ENCODE assay signal across 1 cellular context in the genomic region with DNA sequence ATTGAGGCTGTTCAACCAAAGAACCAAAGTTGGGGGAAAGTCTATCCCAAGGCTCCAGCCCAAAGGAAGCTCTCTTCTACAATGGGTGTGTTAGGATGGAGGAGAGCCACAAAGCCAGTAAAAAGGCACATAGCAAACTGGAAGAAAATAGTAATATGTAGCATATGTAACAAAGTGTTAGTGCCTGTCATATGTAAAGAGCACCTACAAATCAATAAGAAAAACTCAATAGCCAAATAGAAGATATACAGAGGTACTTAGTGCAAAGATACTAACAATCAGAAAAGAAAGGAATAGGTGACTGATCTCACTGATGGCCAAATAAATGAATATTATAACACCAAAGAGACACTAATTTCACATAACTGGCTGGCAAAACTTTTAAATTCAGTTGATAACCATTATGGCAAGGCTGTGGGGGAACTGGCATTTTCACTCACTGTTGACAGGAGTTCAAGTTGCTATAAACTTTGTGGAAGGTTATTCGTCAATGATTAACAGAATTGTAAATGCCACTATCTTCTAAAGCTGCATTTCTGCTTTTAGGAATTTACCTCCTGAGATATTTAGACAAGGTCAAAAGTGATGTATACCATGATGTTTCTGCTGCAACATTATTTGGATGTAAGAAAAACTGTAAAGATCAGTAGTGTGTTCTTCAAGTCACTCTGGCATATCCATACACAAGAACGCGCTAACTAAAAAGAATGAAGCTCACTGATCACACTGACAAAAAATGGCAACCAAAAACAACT.
TF ChIP-seq lines count a peak whose summit lies in the region.

No MANE protein-coding gene starts in this region.

TF ChIP-seq in GM23338, 12 proteins besides CTCF, POLR2A, EP300 and RAD21 (continued from another document):
- TF ChIP-seq, protein P1, sequence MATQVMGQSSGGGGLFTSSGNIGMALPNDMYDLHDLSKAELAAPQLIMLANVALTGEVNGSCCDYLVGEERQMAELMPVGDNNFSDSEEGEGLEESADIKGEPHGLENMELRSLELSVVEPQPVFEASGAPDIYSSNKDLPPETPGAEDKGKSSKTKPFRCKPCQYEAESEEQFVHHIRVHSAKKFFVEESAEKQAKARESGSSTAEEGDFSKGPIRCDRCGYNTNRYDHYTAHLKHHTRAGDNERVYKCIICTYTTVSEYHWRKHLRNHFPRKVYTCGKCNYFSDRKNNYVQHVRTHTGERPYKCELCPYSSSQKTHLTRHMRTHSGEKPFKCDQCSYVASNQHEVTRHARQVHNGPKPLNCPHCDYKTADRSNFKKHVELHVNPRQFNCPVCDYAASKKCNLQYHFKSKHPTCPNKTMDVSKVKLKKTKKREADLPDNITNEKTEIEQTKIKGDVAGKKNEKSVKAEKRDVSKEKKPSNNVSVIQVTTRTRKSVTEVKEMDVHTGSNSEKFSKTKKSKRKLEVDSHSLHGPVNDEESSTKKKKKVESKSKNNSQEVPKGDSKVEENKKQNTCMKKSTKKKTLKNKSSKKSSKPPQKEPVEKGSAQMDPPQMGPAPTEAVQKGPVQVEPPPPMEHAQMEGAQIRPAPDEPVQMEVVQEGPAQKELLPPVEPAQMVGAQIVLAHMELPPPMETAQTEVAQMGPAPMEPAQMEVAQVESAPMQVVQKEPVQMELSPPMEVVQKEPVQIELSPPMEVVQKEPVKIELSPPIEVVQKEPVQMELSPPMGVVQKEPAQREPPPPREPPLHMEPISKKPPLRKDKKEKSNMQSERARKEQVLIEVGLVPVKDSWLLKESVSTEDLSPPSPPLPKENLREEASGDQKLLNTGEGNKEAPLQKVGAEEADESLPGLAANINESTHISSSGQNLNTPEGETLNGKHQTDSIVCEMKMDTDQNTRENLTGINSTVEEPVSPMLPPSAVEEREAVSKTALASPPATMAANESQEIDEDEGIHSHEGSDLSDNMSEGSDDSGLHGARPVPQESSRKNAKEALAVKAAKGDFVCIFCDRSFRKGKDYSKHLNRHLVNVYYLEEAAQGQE (IDR thresholded peaks at IDR 0.05; ENCODE audit: unreplicated experiment): no peak
- TF ChIP-seq POLR2AphosphoS5 (IDR thresholded peaks at IDR 0.05; ENCODE audit: low read depth) (no peak), CREB1 (CRISPR knock-in tag; IDR thresholded peaks at IDR 0.05; ENCODE audit: low read depth) (no peak), JUNB (IDR thresholded peaks at IDR 0.05; ENCODE audit: unreplicated experiment) (no peak), EZH2 (IDR thresholded peaks at IDR 0.05; ENCODE audit: low read depth, unreplicated experiment) (no peak), ZNF114 (CRISPR knock-in tag; IDR thresholded peaks at IDR 0.05) (no peak)
- TF ChIP-seq, protein P2, sequence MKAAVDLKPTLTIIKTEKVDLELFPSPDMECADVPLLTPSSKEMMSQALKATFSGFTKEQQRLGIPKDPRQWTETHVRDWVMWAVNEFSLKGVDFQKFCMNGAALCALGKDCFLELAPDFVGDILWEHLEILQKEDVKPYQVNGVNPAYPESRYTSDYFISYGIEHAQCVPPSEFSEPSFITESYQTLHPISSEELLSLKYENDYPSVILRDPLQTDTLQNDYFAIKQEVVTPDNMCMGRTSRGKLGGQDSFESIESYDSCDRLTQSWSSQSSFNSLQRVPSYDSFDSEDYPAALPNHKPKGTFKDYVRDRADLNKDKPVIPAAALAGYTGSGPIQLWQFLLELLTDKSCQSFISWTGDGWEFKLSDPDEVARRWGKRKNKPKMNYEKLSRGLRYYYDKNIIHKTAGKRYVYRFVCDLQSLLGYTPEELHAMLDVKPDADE (IDR thresholded peaks at IDR 0.05): no peak
- TF ChIP-seq, protein P3, sequence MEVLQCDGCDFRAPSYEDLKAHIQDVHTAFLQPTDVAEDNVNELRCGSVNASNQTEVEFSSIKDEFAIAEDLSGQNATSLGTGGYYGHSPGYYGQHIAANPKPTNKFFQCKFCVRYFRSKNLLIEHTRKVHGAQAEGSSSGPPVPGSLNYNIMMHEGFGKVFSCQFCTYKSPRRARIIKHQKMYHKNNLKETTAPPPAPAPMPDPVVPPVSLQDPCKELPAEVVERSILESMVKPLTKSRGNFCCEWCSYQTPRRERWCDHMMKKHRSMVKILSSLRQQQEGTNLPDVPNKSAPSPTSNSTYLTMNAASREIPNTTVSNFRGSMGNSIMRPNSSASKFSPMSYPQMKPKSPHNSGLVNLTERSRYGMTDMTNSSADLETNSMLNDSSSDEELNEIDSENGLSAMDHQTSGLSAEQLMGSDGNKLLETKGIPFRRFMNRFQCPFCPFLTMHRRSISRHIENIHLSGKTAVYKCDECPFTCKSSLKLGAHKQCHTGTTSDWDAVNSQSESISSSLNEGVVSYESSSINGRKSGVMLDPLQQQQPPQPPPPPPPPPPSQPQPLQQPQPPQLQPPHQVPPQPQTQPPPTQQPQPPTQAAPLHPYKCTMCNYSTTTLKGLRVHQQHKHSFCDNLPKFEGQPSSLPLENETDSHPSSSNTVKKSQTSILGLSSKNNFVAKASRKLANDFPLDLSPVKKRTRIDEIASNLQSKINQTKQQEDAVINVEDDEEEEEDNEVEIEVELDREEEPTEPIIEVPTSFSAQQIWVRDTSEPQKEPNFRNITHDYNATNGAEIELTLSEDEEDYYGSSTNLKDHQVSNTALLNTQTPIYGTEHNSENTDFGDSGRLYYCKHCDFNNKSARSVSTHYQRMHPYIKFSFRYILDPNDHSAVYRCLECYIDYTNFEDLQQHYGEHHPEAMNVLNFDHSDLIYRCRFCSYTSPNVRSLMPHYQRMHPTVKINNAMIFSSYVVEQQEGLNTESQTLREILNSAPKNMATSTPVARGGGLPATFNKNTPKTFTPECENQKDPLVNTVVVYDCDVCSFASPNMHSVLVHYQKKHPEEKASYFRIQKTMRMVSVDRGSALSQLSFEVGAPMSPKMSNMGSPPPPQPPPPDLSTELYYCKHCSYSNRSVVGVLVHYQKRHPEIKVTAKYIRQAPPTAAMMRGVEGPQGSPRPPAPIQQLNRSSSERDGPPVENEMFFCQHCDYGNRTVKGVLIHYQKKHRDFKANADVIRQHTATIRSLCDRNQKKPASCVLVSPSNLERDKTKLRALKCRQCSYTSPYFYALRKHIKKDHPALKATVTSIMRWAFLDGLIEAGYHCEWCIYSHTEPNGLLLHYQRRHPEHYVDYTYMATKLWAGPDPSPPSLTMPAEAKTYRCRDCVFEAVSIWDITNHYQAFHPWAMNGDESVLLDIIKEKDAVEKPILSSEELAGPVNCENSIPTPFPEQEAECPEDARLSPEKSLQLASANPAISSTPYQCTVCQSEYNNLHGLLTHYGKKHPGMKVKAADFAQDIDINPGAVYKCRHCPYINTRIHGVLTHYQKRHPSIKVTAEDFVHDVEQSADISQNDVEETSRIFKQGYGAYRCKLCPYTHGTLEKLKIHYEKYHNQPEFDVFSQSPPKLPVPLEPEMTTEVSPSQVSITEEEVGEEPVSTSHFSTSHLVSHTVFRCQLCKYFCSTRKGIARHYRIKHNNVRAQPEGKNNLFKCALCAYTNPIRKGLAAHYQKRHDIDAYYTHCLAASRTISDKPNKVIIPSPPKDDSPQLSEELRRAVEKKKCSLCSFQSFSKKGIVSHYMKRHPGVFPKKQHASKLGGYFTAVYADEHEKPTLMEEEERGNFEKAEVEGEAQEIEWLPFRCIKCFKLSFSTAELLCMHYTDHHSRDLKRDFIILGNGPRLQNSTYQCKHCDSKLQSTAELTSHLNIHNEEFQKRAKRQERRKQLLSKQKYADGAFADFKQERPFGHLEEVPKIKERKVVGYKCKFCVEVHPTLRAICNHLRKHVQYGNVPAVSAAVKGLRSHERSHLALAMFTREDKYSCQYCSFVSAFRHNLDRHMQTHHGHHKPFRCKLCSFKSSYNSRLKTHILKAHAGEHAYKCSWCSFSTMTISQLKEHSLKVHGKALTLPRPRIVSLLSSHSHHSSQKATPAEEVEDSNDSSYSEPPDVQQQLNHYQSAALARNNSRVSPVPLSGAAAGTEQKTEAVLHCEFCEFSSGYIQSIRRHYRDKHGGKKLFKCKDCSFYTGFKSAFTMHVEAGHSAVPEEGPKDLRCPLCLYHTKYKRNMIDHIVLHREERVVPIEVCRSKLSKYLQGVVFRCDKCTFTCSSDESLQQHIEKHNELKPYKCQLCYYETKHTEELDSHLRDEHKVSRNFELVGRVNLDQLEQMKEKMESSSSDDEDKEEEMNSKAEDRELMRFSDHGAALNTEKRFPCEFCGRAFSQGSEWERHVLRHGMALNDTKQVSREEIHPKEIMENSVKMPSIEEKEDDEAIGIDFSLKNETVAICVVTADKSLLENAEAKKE (CRISPR knock-in tag; IDR thresholded peaks at IDR 0.05): no peak
TF ChIP-seq in GM23338: peak in this region for 0.
